Comparison of ENCODE assay signal across 20 cellular contexts in the genomic region with DNA sequence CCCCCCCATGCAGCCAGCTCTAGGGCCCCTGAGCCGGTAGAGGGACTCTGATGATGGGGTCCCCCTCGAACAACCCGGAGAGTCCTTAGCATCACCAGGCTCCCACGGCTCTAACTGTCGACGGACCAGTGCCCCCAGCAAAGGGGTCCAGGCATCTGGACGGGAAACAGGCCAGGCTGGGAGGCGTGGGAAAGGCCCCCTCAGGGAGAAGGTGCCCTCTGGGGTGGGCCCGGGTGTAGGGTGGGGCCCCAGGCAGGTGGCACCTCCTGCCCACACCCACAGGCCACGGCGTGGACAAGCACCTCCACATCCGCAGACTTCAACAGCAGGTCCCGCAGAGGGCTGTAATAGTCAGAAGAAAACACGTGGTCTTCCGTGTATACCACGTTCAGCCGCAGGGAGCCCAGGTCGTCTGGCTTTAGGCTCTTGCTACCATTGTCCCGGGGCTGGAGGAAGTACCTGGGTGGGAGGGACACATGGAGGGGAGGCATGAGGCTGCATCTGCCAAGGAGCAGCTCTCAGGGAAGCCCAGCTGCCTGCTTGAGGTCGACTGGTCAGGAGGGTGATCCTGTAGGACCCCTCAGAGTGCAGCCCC. TPM values are rescaled to one million over a fixed set of nuclear protein-coding genes. Genes with fewer than 3 reads are reported as not detected.
"Had no signal": no experiment of that assay in that cellular context is flagged by ENCODE, and none has a peak within 500 bp of the region (broad histone marks: within the 10 kb centered on the region; RNA-seq: fewer than 3 reads in every experiment).

No MANE protein-coding gene starts in this region.

- H3K4me1 Mint-ChIP-seq: activated CD4-positive, alpha-beta T cell treated with anti-CD3 and anti-CD28 coated beads, Interleukin-2, amount 10 ng/mL, durations not matched to agents 24 days and 14 days; activated CD8-positive, alpha-beta memory T cell treated with anti-CD3 and anti-CD28 coated beads, Interleukin-2, amount 10 ng/mL, durations not matched to agents 7 days and 5 days; activated T-helper 17 cell treated with anti-CD3 and anti-CD28 coated beads, Interleukin-2, amount 50 U/mL, for 72 hours had no signal

- H3K27ac ChIP-seq: brain microvascular endothelial cell, cardiac muscle cell had no signal

- FAIRE-seq: TTC549 had no signal

- ATAC-seq: activated CD8-positive, alpha-beta memory T cell treated with anti-CD3 and anti-CD28 coated beads, Interleukin-2, amount 10 ng/mL, durations not matched to agents 7 days and 5 days had no signal

- H3K27me3 Mint-ChIP-seq: activated B cell treated with CpG ODN at 0.5 μM for 24 hours; activated CD4-positive, alpha-beta T cell treated with anti-CD3 and anti-CD28 coated beads, Interleukin-2, amount 10 ng/mL, durations not matched to agents 24 days and 14 days; activated CD8-positive, alpha-beta memory T cell treated with anti-CD3 and anti-CD28 coated beads, Interleukin-2, amount 10 ng/mL, durations not matched to agents 7 days and 5 days; activated naive CD8-positive, alpha-beta T cell treated with anti-CD3 and anti-CD28 coated beads for 36 hours; activated T-helper 17 cell treated with anti-CD3 and anti-CD28 coated beads, Interleukin-2, amount 50 U/mL, for 72 hours had no signal

- H3K4me3 Mint-ChIP-seq: activated B cell treated with CpG ODN at 0.5 μM for 24 hours; activated CD4-positive, alpha-beta T cell treated with anti-CD3 and anti-CD28 coated beads, Interleukin-2, amount 10 ng/mL, durations not matched to agents 24 days and 14 days; activated CD8-positive, alpha-beta memory T cell treated with anti-CD3 and anti-CD28 coated beads, Interleukin-2, amount 10 ng/mL, durations not matched to agents 7 days and 5 days; activated naive CD8-positive, alpha-beta T cell treated with anti-CD3 and anti-CD28 coated beads for 36 hours; activated T-helper 17 cell treated with anti-CD3 and anti-CD28 coated beads, Interleukin-2, amount 50 U/mL, for 72 hours had no signal

- H3K9me3 ChIP-seq: MG63 had no signal

- H3K27ac Mint-ChIP-seq: activated B cell treated with CpG ODN at 0.5 μM for 24 hours; activated CD4-positive, alpha-beta T cell treated with anti-CD3 and anti-CD28 coated beads, Interleukin-2, amount 10 ng/mL, durations not matched to agents 24 days and 14 days; activated CD8-positive, alpha-beta memory T cell treated with anti-CD3 and anti-CD28 coated beads, Interleukin-2, amount 10 ng/mL, durations not matched to agents 7 days and 5 days; activated T-helper 17 cell treated with anti-CD3 and anti-CD28 coated beads, Interleukin-2, amount 50 U/mL, for 72 hours had no signal

- H3K4me3 ChIP-seq: cardiac muscle cell, MG63 had no signal

- H3K36me3 ChIP-seq: cardiac muscle cell had no signal

- H3K27me3 ChIP-seq: brain microvascular endothelial cell, cardiac muscle cell, MG63 had no signal

- H3K9me3 Mint-ChIP-seq: activated B cell treated with CpG ODN at 0.5 μM for 24 hours; activated CD4-positive, alpha-beta T cell treated with anti-CD3 and anti-CD28 coated beads, Interleukin-2, amount 10 ng/mL, durations not matched to agents 24 days and 14 days; activated naive CD8-positive, alpha-beta T cell treated with anti-CD3 and anti-CD28 coated beads for 36 hours; activated T-helper 17 cell treated with anti-CD3 and anti-CD28 coated beads, Interleukin-2, amount 50 U/mL, for 72 hours had no signal

- DNase-seq: activated B cell treated with CpG ODN at 0.5 μM for 24 hours; activated CD8-positive, alpha-beta memory T cell treated with anti-CD3 and anti-CD28 coated beads, Interleukin-2, amount 10 ng/mL, durations not matched to agents 7 days and 5 days; activated gamma-delta T cell; brain microvascular endothelial cell; MV-4-11; NCI-H1092 treated with DMSO at 0.1 percent for 48 hours; NCI-H1417 treated with DMSO at 0.1 percent for 48 hours; NCI-H1694; NCI-H2029 treated with DMSO at 0.1 percent for 48 hours; NCI-H345; NCI-H510A; NK-92 treated with Interleukin-12 subunit alpha and Interleukin-12 subunit beta, amount 100 ng/mL, for 24 hours; SIG-M5; T1000 had no signal

RNA-seq across cellular contexts. Expression of gene C13orf46, which starts 44.7 kb away (rescaled TPM):
- total RNA-seq: cardiac muscle cell had no signal
